Comparison of ENCODE assay signal across 1 cellular context in genomic region chr7:15686957-15687644, GRCh38.
TF ChIP-seq lines count a peak whose summit lies in the region.

No MANE protein-coding gene starts in this region.

TF ChIP-seq in WTC11, 78 proteins besides CTCF, POLR2A, EP300 and RAD21 (continued from another document):
- TF ChIP-seq, protein P1, sequence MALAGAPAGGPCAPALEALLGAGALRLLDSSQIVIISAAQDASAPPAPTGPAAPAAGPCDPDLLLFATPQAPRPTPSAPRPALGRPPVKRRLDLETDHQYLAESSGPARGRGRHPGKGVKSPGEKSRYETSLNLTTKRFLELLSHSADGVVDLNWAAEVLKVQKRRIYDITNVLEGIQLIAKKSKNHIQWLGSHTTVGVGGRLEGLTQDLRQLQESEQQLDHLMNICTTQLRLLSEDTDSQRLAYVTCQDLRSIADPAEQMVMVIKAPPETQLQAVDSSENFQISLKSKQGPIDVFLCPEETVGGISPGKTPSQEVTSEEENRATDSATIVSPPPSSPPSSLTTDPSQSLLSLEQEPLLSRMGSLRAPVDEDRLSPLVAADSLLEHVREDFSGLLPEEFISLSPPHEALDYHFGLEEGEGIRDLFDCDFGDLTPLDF (CRISPR knock-in tag; IDR thresholded peaks at IDR 0.05), result peak; percentile 6; the same call in 1 of the 2 replicates
- TF ChIP-seq SMAD4 (CRISPR knock-in tag; IDR thresholded peaks at IDR 0.05), result no peak
- TF ChIP-seq, protein P2, sequence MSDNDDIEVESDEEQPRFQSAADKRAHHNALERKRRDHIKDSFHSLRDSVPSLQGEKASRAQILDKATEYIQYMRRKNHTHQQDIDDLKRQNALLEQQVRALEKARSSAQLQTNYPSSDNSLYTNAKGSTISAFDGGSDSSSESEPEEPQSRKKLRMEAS (CRISPR knock-in tag; IDR thresholded peaks at IDR 0.05), result peak; percentile 32; the same call in 1 of the 2 replicates
- no peak for TF ChIP-seq ZMAT4 (CRISPR knock-in tag; IDR thresholded peaks at IDR 0.05)
- TF ChIP-seq, protein P3, sequence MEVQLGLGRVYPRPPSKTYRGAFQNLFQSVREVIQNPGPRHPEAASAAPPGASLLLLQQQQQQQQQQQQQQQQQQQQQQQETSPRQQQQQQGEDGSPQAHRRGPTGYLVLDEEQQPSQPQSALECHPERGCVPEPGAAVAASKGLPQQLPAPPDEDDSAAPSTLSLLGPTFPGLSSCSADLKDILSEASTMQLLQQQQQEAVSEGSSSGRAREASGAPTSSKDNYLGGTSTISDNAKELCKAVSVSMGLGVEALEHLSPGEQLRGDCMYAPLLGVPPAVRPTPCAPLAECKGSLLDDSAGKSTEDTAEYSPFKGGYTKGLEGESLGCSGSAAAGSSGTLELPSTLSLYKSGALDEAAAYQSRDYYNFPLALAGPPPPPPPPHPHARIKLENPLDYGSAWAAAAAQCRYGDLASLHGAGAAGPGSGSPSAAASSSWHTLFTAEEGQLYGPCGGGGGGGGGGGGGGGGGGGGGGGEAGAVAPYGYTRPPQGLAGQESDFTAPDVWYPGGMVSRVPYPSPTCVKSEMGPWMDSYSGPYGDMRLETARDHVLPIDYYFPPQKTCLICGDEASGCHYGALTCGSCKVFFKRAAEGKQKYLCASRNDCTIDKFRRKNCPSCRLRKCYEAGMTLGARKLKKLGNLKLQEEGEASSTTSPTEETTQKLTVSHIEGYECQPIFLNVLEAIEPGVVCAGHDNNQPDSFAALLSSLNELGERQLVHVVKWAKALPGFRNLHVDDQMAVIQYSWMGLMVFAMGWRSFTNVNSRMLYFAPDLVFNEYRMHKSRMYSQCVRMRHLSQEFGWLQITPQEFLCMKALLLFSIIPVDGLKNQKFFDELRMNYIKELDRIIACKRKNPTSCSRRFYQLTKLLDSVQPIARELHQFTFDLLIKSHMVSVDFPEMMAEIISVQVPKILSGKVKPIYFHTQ (CRISPR knock-in tag; IDR thresholded peaks at IDR 0.05), result no peak
- TF ChIP-seq ZNF416 (CRISPR knock-in tag; IDR thresholded peaks at IDR 0.05), result no peak
- 0 out of 2 replicates have a peak, but pooled peaks have one; percentile 0 for TF ChIP-seq FOXK1 (CRISPR knock-in tag; IDR thresholded peaks at IDR 0.05)
- no peak for TF ChIP-seq NFYB (CRISPR knock-in tag; conservative IDR thresholded peaks at IDR 0.05; ENCODE audit: low read depth)
- TF ChIP-seq HMGA2 (CRISPR knock-in tag; IDR thresholded peaks at IDR 0.05), result no peak
- no peak for TF ChIP-seq NR3C1 (CRISPR knock-in tag; conservative IDR thresholded peaks at IDR 0.05; ENCODE audit: low read depth)
- no peak for TF ChIP-seq KAT7 (CRISPR knock-in tag; IDR thresholded peaks at IDR 0.05; ENCODE audit: borderline replicate concordance)
- TF ChIP-seq, protein P4, sequence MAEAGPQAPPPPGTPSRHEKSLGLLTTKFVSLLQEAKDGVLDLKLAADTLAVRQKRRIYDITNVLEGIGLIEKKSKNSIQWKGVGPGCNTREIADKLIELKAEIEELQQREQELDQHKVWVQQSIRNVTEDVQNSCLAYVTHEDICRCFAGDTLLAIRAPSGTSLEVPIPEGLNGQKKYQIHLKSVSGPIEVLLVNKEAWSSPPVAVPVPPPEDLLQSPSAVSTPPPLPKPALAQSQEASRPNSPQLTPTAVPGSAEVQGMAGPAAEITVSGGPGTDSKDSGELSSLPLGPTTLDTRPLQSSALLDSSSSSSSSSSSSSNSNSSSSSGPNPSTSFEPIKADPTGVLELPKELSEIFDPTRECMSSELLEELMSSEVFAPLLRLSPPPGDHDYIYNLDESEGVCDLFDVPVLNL (CRISPR knock-in tag; IDR thresholded peaks at IDR 0.05; ENCODE audit: borderline replicate concordance, low read depth), result no peak
- TF ChIP-seq NR2C2 (CRISPR knock-in tag; IDR thresholded peaks at IDR 0.05), result no peak
- no peak for TF ChIP-seq ZBTB21 (CRISPR knock-in tag; IDR thresholded peaks at IDR 0.05; ENCODE audit: borderline replicate concordance)
- no peak for TF ChIP-seq FOXJ3 (CRISPR knock-in tag; IDR thresholded peaks at IDR 0.05; ENCODE audit: borderline replicate concordance)
